3 cellular contexts compared by ENCODE assay signal in the genomic region with DNA sequence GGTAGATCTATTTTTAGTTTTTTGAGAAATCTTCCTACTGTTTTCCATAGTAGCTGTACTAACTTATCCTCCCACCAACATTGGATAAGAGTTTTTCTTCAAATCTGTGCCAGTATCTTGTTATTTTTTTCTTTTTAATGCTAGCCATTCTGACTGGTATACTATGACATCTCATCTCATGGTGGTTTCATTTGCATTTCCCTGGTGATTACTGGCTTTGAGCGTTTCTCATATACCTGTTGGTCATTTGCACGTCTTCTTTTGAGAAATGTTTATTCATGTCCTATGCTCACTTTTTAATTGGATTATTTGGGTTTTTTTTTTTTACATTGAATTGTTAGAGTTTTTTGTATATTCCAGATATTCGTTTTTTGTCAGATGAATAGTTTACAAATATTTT.
"Had no signal": no experiment of that assay in that cellular context is flagged by ENCODE, and none has a peak within 500 bp of the region (broad histone marks: within the 10 kb centered on the region; RNA-seq: fewer than 3 reads in every experiment).

No MANE protein-coding gene starts in this region.

- ATAC-seq: GM12878 had no signal

- H3K4me3 ChIP-seq: GM12878 had no signal

- DNase-seq: GDM1, GF-D8 had no signal
